ENCODE assay signal across 9 cellular contexts in the genomic region with DNA sequence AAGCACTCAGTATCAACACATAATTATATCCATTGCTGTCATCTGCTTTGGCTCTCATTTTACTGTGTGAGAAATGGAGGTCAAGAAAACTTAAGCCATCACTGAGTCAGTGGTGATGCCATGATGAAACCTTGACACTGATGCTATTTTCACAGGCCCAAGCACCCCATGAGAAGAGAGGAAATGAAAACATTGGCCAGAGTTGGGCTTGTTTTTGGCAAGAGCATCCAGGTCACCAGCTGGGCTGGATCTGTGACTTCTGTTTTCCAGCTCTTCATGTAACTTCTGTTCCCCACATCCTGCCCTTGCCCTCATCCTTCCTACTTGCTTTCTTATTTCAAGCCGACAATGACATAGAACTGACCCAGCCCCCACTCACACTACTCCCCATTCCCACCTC. TPM values are rescaled to one million over a fixed set of nuclear protein-coding genes. Genes with fewer than 3 reads are reported as not detected.
DNase-seq lines count a peak whose midpoint lies in the region; ATAC-seq and TF ChIP-seq lines count a peak whose summit lies in the region.
"Had no signal": no experiment of that assay in that cellular context is flagged by ENCODE, and none has a peak within 500 bp of the region (broad histone marks: within the 10 kb centered on the region; RNA-seq: fewer than 3 reads in every experiment).

No MANE protein-coding gene starts in this region.

- H3K4me1 ChIP-seq in lower lobe of right lung (peaks cover 51% of the 10 kb centered on the region), uterus (peaks cover 0 to 9% of the 10 kb centered on the region in 2 donors)

- peaks cover 97% of the 10 kb centered on the region for H3K4me1 Mint-ChIP-seq in activated naive CD4-positive, alpha-beta T cell treated with anti-CD3 and anti-CD28 coated beads for 36 hours (ENCODE audit: low read depth)
- H3K4me1 Mint-ChIP-seq in activated naive CD8-positive, alpha-beta T cell treated with anti-CD3 and anti-CD28 coated beads, Interleukin-2, amount 10 ng/mL, durations not matched to agents 7 days and 5 days, result peaks cover 95% of the 10 kb centered on the region

- ATAC-seq in activated naive CD8-positive, alpha-beta T cell treated with anti-CD3 and anti-CD28 coated beads, Interleukin-2, amount 10 ng/mL, durations not matched to agents 7 days and 5 days (ENCODE audit: low read depth), result no peak
- ATAC-seq in lower lobe of right lung, result peak; percentile 56 to 77
- no peak for ATAC-seq in GM18909 (IDR thresholded peaks at IDR 0.05; ENCODE audit: poor library complexity, unreplicated experiment)
- ATAC-seq in HG03457 (IDR thresholded peaks at IDR 0.05; ENCODE audit: unreplicated experiment), result no peak

- H3K27ac ChIP-seq in lower lobe of right lung, result no peak overlapping the region
- peak overlapping the region; percentile 35 to 81 for H3K27ac ChIP-seq in uterus

- DNase-seq in activated naive CD4-positive, alpha-beta T cell treated with anti-CD3 and anti-CD28 coated beads for 36 hours, result no peak
- no peak for DNase-seq in activated naive CD4-positive, alpha-beta T cell treated with anti-CD3 and anti-CD28 coated beads, Interleukin-2, amount 50 U/mL, for 16 hours
- DNase-seq in activated naive CD8-positive, alpha-beta T cell treated with anti-CD3 and anti-CD28 coated beads, Interleukin-2, amount 10 ng/mL, durations not matched to agents 7 days and 5 days, result no peak
- DNase-seq in lower lobe of right lung (no peak), uterus (peak; percentile 70 to 72), NCI-H1092 treated with DMSO at 0.1 percent for 48 hours (lab: John Stamatoyannopoulos, UW) (no peak)

- TF ChIP-seq CTCF in lower lobe of right lung (IDR thresholded peaks at IDR 0.05), result no peak
- TF ChIP-seq CTCF in uterus (IDR thresholded peaks at IDR 0.05), result no peak

- TF ChIP-seq POLR2A in uterus (IDR thresholded peaks at IDR 0.05), result no peak

- CTCF ChIA-PET in activated naive CD4-positive, alpha-beta T cell treated with anti-CD3 and anti-CD28 coated beads for 36 hours (lab: Charles Lee), result interaction anchor here (1.9 to 18.8 kb wide), 4 partner anchors 10 to 51 kb away, joined by 7 to 281 read pairs (median 14); a partner anchor contains a TSS

- H3K4me3 ChIP-seq in lower lobe of right lung, result no peak overlapping the region
- H3K4me3 ChIP-seq in uterus, result no peak overlapping the region

- peaks cover 88% of the 10 kb centered on the region for H3K36me3 Mint-ChIP-seq in activated naive CD4-positive, alpha-beta T cell treated with anti-CD3 and anti-CD28 coated beads for 36 hours (ENCODE audit: low read depth)
- H3K36me3 Mint-ChIP-seq in activated naive CD8-positive, alpha-beta T cell treated with anti-CD3 and anti-CD28 coated beads, Interleukin-2, amount 10 ng/mL, durations not matched to agents 7 days and 5 days, result peaks cover 89% of the 10 kb centered on the region

- no peak overlapping the region for H3K4me3 Mint-ChIP-seq in activated naive CD4-positive, alpha-beta T cell treated with anti-CD3 and anti-CD28 coated beads for 36 hours
- peak overlapping the region; percentile 61 for H3K4me3 Mint-ChIP-seq in activated naive CD8-positive, alpha-beta T cell treated with anti-CD3 and anti-CD28 coated beads, Interleukin-2, amount 10 ng/mL, durations not matched to agents 7 days and 5 days

- H3K36me3 ChIP-seq in lower lobe of right lung (peaks cover 78% of the 10 kb centered on the region), uterus (no peaks in the 10 kb centered on the region)

- intact Hi-C loops in activated naive CD4-positive, alpha-beta T cell treated with anti-CD3 and anti-CD28 coated beads for 36 hours (cut with micrococcal nuclease), result loop anchor here (1.0 kb wide), 1 partner anchor 8 kb away; no protein-coding TSS in a partner anchor
- intact Hi-C loops in lower lobe of right lung (cut with DNase I) (no loop called here), uterus (cut with DNase I; ENCODE audit: low total_unique reads) (no loop called here)

- H3K27me3 Mint-ChIP-seq in activated naive CD4-positive, alpha-beta T cell treated with anti-CD3 and anti-CD28 coated beads for 36 hours (ENCODE audit: low read depth), result no peaks in the 10 kb centered on the region
- H3K27me3 Mint-ChIP-seq in activated naive CD8-positive, alpha-beta T cell treated with anti-CD3 and anti-CD28 coated beads, Interleukin-2, amount 10 ng/mL, durations not matched to agents 7 days and 5 days, result no peaks in the 10 kb centered on the region

- POLR2A ChIA-PET in activated naive CD8-positive, alpha-beta T cell treated with anti-CD3 and anti-CD28 coated beads, Interleukin-2, amount 10 ng/mL, durations not matched to agents 7 days and 5 days (lab: Charles Lee), result interaction anchor here (1.2 to 30.6 kb wide), 5 partner anchors 10 to 45 kb away, joined by 3 to 1094 read pairs (median 24); a partner anchor contains a TSS

- H3K9me3 Mint-ChIP-seq in activated naive CD4-positive, alpha-beta T cell treated with anti-CD3 and anti-CD28 coated beads for 36 hours, result no peaks in the 10 kb centered on the region
- no peaks in the 10 kb centered on the region for H3K9me3 Mint-ChIP-seq in activated naive CD8-positive, alpha-beta T cell treated with anti-CD3 and anti-CD28 coated beads, Interleukin-2, amount 10 ng/mL, durations not matched to agents 7 days and 5 days

- H3K9me3 ChIP-seq in lower lobe of right lung, result no peaks in the 10 kb centered on the region
- no peaks in the 10 kb centered on the region for H3K9me3 ChIP-seq in uterus

- H3K27ac Mint-ChIP-seq in activated naive CD4-positive, alpha-beta T cell treated with anti-CD3 and anti-CD28 coated beads for 36 hours, result peak overlapping the region; percentile 85
- peak overlapping the region; percentile 73 for H3K27ac Mint-ChIP-seq in activated naive CD8-positive, alpha-beta T cell treated with anti-CD3 and anti-CD28 coated beads, Interleukin-2, amount 10 ng/mL, durations not matched to agents 7 days and 5 days

- H3K27me3 ChIP-seq in lower lobe of right lung (ENCODE audit: low read depth), result no peaks in the 10 kb centered on the region
- H3K27me3 ChIP-seq in uterus, result no peaks in the 10 kb centered on the region

RNA-seq across cellular contexts. Expression of a gene that starts 10.0 kb away (rescaled TPM):
- 100 to 1,000 TPM; 115 to 122 TPM for total RNA-seq in activated naive CD4-positive, alpha-beta T cell treated with anti-CD3 and anti-CD28 coated beads for 36 hours
- 100 to 1,000 TPM; 444 to 452 TPM for total RNA-seq in activated naive CD8-positive, alpha-beta T cell treated with anti-CD3 and anti-CD28 coated beads, Interleukin-2, amount 10 ng/mL, durations not matched to agents 7 days and 5 days
- total RNA-seq in lower lobe of right lung, result 82.9 TPM
- total RNA-seq in uterus, result 10 to 100 TPM in 3 of 4 donors, 1 to 10 TPM in 1; 1.3 to 19.1 (median 11.2) TPM

RNA-seq across cellular contexts. Expression of a gene that starts 54.7 kb away (rescaled TPM):
- total RNA-seq in activated naive CD4-positive, alpha-beta T cell treated with anti-CD3 and anti-CD28 coated beads for 36 hours, result not detected
- not detected for total RNA-seq in activated naive CD8-positive, alpha-beta T cell treated with anti-CD3 and anti-CD28 coated beads, Interleukin-2, amount 10 ng/mL, durations not matched to agents 7 days and 5 days
- total RNA-seq in lower lobe of right lung, result not detected
- not detected for total RNA-seq in uterus
- total RNA-seq: mesenteric fat pad had no signal

Comparison
In these comparisons a context has a peak if more than half of its experiments do, and no peak if none do; other contexts are left out.
1. DNase-seq: peak in uterus (2 of 2); none in activated naive CD4-positive, alpha-beta T cell treated with anti-CD3 and anti-CD28 coated beads for 36 hours (single experiment), activated naive CD4-positive, alpha-beta T cell treated with anti-CD3 and anti-CD28 coated beads, Interleukin-2, amount 50 U/mL, for 16 hours (single experiment), activated naive CD8-positive, alpha-beta T cell treated with anti-CD3 and anti-CD28 coated beads, Interleukin-2, amount 10 ng/mL, durations not matched to agents 7 days and 5 days (single experiment), lower lobe of right lung (single experiment) and NCI-H1092 treated with DMSO at 0.1 percent for 48 hours (single experiment).
2. ATAC-seq: peak in lower lobe of right lung (2 of 2); none in activated naive CD8-positive, alpha-beta T cell treated with anti-CD3 and anti-CD28 coated beads, Interleukin-2, amount 10 ng/mL, durations not matched to agents 7 days and 5 days (single experiment), GM18909 (single experiment) and HG03457 (single experiment).